In the genomic region with DNA sequence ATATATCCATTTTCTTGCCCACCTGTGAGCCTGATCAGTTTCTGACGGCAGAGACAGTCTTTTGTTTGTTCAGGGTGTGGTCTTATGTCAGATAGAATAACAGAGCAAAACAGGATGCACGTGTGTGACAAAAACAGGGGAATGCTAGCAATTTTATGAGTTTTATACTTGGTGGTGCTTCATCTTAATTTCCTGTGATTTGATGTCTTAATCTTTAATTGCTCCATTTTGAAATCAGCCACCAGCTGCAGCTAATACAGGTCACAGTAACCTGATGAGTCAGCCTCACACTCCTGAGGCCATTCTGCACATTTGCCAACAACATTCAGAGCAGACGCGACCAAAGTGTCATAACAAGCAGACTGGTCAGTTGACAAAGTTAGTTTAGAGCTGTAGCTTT, we compare ENCODE assay signal across 11 cellular contexts. TPM values are rescaled to one million over a fixed set of nuclear protein-coding genes. Genes with fewer than 3 reads are reported as not detected.
A peak's percentile ranks its signal among the peaks of the same experiment; 100 is the strongest.
DNase-seq lines count a peak whose midpoint lies in the region; ATAC-seq and TF ChIP-seq lines count a peak whose summit lies in the region.
"Had no signal": no experiment of that assay in that cellular context is flagged by ENCODE, and none has a peak within 500 bp of the region (broad histone marks: within the 10 kb centered on the region; RNA-seq: fewer than 3 reads in every experiment).

No MANE protein-coding gene starts in this region.

- H3K9me2 ChIP-seq in PC-9 (ENCODE audit: insufficient read depth): no peaks in the 10 kb centered on the region

- 21 to 38% (median 37%) methylated on average over 4 of the region's 4 CpGs for WGBS in psoas muscle, 3 donors

- no TSS peak for BruUV-seq in PC-9 (replicated peaks; lab: Mats Ljungman, UMichigan)

- H3K36me3 ChIP-seq in PC-9 (ENCODE audit: low read depth) (no peaks in the 10 kb centered on the region), psoas muscle (ENCODE audit: insufficient read depth in 1 of 2, low read depth in 1 of 2) (no peaks in the 10 kb centered on the region)
- H3K36me3 ChIP-seq: neutrophil had no signal

- H3K4me3 ChIP-seq in PC-9 (no peak overlapping the region), psoas muscle (no peak overlapping the region)

- no peaks in the 10 kb centered on the region for H3K9me3 ChIP-seq in PC-9 (ENCODE audit: insufficient read depth, low read depth)
- H3K9me3 ChIP-seq in psoas muscle: no peaks in the 10 kb centered on the region
- H3K9me3 ChIP-seq: neutrophil had no signal

- TF ChIP-seq CTCF in PC-9 (conservative IDR thresholded peaks at IDR 0.05) (no peak), psoas muscle (IDR thresholded peaks at IDR 0.05) (no peak)

- H2AFZ ChIP-seq in PC-9: no peak overlapping the region

- peaks cover 7% of the 10 kb centered on the region; the same call in 1 of the 2 replicates for H3F3A ChIP-seq in PC-9 (ENCODE audit: insufficient read depth, low read depth)

- no peaks in the 10 kb centered on the region for H3K27me3 ChIP-seq in PC-9 (ENCODE audit: insufficient read depth, low read depth)
- no peaks in the 10 kb centered on the region for H3K27me3 ChIP-seq in psoas muscle (ENCODE audit: insufficient read depth in 3 of 3, low read length in 2 of 3)
- H3K27me3 ChIP-seq: neutrophil had no signal

- no peaks in the 10 kb centered on the region for H4K20me1 ChIP-seq in PC-9 (ENCODE audit: insufficient read depth)

- ATAC-seq in esophagus mucosa (peak; percentile 74), psoas muscle (peak; percentile 70 to 96 (median 90)), HG03135 (IDR thresholded peaks at IDR 0.05; ENCODE audit: unreplicated experiment) (no peak)

- peak overlapping the region; percentile 43 for H3K4me2 ChIP-seq in PC-9

- CTCF ChIA-PET in PC-9 (lab: Charles Lee): interaction anchor here (0.6 kb wide), 1 partner anchor 261 kb away, joined by 3 read pairs; no protein-coding TSS in a partner anchor

- peak; percentile 41 for DNase-seq in GM04504 (ENCODE audit: low read depth)
- DNase-seq in PC-9: peak; percentile 32 to 81
- no peak for DNase-seq in psoas muscle
- no peak for DNase-seq in T-helper 1 cell
- DNase-seq in midbrain (lab: John Stamatoyannopoulos, UW): no peak
- DNase-seq: activated CD4-positive, alpha-beta T cell treated with anti-CD3 and anti-CD28 coated beads, Interleukin-2, amount 50 U/mL, for 1 hour; effector CD4-positive, alpha-beta T cell; RPMI8226 had no signal

- H3K79me2 ChIP-seq in PC-9 (ENCODE audit: low read depth): no peaks in the 10 kb centered on the region

- POLR2A ChIA-PET in PC-9 (lab: Charles Lee; ENCODE audit: unreplicated experiment): no interaction called here

- H3K27ac ChIP-seq in PC-9 (no peak overlapping the region), psoas muscle (no peak overlapping the region)
- H3K27ac ChIP-seq: neutrophil had no signal

- intact Hi-C loops in PC-9 (cut with micrococcal nuclease; ENCODE audit: unreplicated experiment) (no loop called here), psoas muscle (cut with DNase I) (no loop called here)

- H3K4me1 ChIP-seq in PC-9 (replicated peaks; ENCODE audit: insufficient read depth) (peaks cover 17% of the 10 kb centered on the region), psoas muscle (no peaks in the 10 kb centered on the region)

RNA-seq across cellular contexts. Expression of gene JMY, which starts 42.3 kb away (rescaled TPM):
- total RNA-seq in PC-9 (2021) (9.9 and 11.7 TPM in 2 replicates), esophagus mucosa (6.7 TPM), psoas muscle (10 to 100 TPM; 11.7 to 17.0 (median 14.8) TPM)
- polyA plus RNA-seq in psoas muscle: 1 to 10 TPM; 1.3 to 7.5 (median 3.9) TPM

Comparison
In these comparisons a context has a peak if more than half of its experiments do, and no peak if none do; other contexts are left out.
1. DNase-seq: peak in GM04504 (single experiment) and PC-9 (2 of 2); none in psoas muscle (0 of 2), T-helper 1 cell (0 of 5) and midbrain (single experiment).